ENCODE assay signal across 1 cellular context in genomic region chr7:33043434-33043833, GRCh38.
A peak's percentile ranks its signal among the peaks of the same experiment; 100 is the strongest.
TF ChIP-seq lines count a peak whose summit lies in the region.

No MANE protein-coding gene starts in this region.

TF ChIP-seq in HEK293, 187 proteins besides CTCF, POLR2A, EP300 and RAD21 (continued from another document):
- TF ChIP-seq ZNF701 (tag by site-specific recombination; IDR thresholded peaks at IDR 0.05) (no peak), ZBTB17 (tag by site-specific recombination; IDR thresholded peaks at IDR 0.05) (peak; percentile 34; the same call in 1 of the 2 replicates)
